In genomic region chr10:91137011-91137643, GRCh38 we compare ENCODE assay signal across 26 cellular contexts.
"Had no signal": no experiment of that assay in that cellular context is flagged by ENCODE, and none has a peak within 500 bp of the region (broad histone marks: within the 10 kb centered on the region; RNA-seq: fewer than 3 reads in every experiment).

No MANE protein-coding gene starts in this region.

- H3K27ac ChIP-seq: colonic mucosa, epithelial cell of prostate, esophagus squamous epithelium, gastrocnemius medialis, heart right ventricle, left lung, lower lobe of right lung had no signal

- DNase-seq: colonic mucosa; cortex of kidney; effector CD8-positive, alpha-beta T cell; effector memory CD8-positive, alpha-beta T cell; endodermal cell; erythroblast; esophagus squamous epithelium; foreskin fibroblast; foreskin melanocyte; gastrocnemius medialis; glutamatergic neuron; head of caudate nucleus; heart right ventricle; hippocampal formation; left cardiac atrium; left lung; left ventricle myocardium superior; lower lobe of right lung; mesenchymal stem cell; mucosa of descending colon; naive B cell had no signal

- H3K4me3 ChIP-seq: colonic mucosa, esophagus squamous epithelium, gastrocnemius medialis, heart right ventricle, left lung, lower lobe of right lung, mucosa of descending colon had no signal

- ATAC-seq: effector memory CD8-positive, alpha-beta T cell; esophagus mucosa; gastrocnemius medialis; heart right ventricle; left cardiac atrium; left lung; left ventricle myocardium superior; lower lobe of right lung; mucosa of descending colon had no signal

- FAIRE-seq: endometrium, islet of Langerhans, keratinocyte had no signal

- H3K36me3 ChIP-seq: colonic mucosa, esophagus squamous epithelium, gastrocnemius medialis, heart right ventricle, left lung, lower lobe of right lung had no signal

- H3K4me1 ChIP-seq: colonic mucosa, esophagus squamous epithelium, gastrocnemius medialis, heart right ventricle, left lung, lower lobe of right lung had no signal

- H3K9me3 ChIP-seq: colonic mucosa, esophagus squamous epithelium, gastrocnemius medialis, heart right ventricle, left lung, lower lobe of right lung, mucosa of descending colon had no signal

- H3K27me3 ChIP-seq: colonic mucosa, esophagus squamous epithelium, gastrocnemius medialis, heart right ventricle, left lung had no signal
